Comparison of ENCODE assay signal across 13 cellular contexts in genomic region chr11:33867566-33867965, GRCh38. TPM values are rescaled to one million over a fixed set of nuclear protein-coding genes. Genes with fewer than 3 reads are reported as not detected.
A peak's percentile ranks its signal among the peaks of the same experiment; 100 is the strongest.
DNase-seq lines count a peak whose midpoint lies in the region; ATAC-seq and TF ChIP-seq lines count a peak whose summit lies in the region.
"Had no signal": no experiment of that assay in that cellular context is flagged by ENCODE, and none has a peak within 500 bp of the region (broad histone marks: within the 10 kb centered on the region; RNA-seq: fewer than 3 reads in every experiment).

No MANE protein-coding gene starts in this region.

- no peaks in the 10 kb centered on the region for H4K20me1 ChIP-seq in neural cell (ENCODE audit: insufficient read depth)

- no peak for TF ChIP-seq CTCF in natural killer cell (IDR thresholded peaks at IDR 0.05)
- TF ChIP-seq CTCF in neural cell (IDR thresholded peaks at IDR 0.05; ENCODE audit: poor library complexity, severe bottlenecking) = no peak
- TF ChIP-seq CTCF in right lobe of liver (IDR thresholded peaks at IDR 0.05) = no peak

- H3K9me3 ChIP-seq in neural cell (ENCODE audit: low read length) (no peaks in the 10 kb centered on the region), right lobe of liver (no peaks in the 10 kb centered on the region)

- H3K4me2 ChIP-seq in neural cell (ENCODE audit: low read length) = peak overlapping the region; percentile 59

- H2AFZ ChIP-seq in neural cell (ENCODE audit: low read depth, low read length) = no peak overlapping the region

- H3K27me3 ChIP-seq in neural cell (ENCODE audit: insufficient read depth, low read depth, low read length) (no peaks in the 10 kb centered on the region), right lobe of liver (no peaks in the 10 kb centered on the region)

- DNase-seq in natural killer cell (no peak), A172 (ENCODE audit: low spot score) (no peak), right lobe of liver (no peak), activated T-cell treated with anti-CD3 and anti-CD28 coated beads for 4 hours (no peak)
- no peak for DNase-seq in natural killer cell treated with Interleukin-12 subunit alpha and Interleukin-12 subunit beta and Interleukin-15 and Interleukin-18, amount 100 ng/mL, for 72 hours (ENCODE audit: low spot score)
- DNase-seq: activated CD4-positive, alpha-beta T cell treated with anti-CD3 and anti-CD28 coated beads for 4 hours; activated T-cell treated with anti-CD3 and anti-CD28 coated beads, Interleukin-2, amount 50 U/mL, for 48 hours; IMR-90; NK-92 treated with Interleukin-12 subunit alpha and Interleukin-12 subunit beta, amount 100 ng/mL, for 24 hours; small intestine had no signal

- peaks cover 11% of the 10 kb centered on the region in 2 donors for H3K4me1 Mint-ChIP-seq in natural killer cell
- peaks cover 6 to 12% of the 10 kb centered on the region in 2 donors for H3K4me1 Mint-ChIP-seq in natural killer cell treated with Interleukin-12 subunit alpha and Interleukin-12 subunit beta and Interleukin-15 and Interleukin-18, amount 100 ng/mL, for 72 hours (ENCODE audit: low read depth in 2 of 2)
- H3K4me1 Mint-ChIP-seq in dendritic cell treated with granulocyte-macrophage colony-stimulating factor and Interleukin-4, amounts not matched to agents 40 ng/mL and 50 ng/mL, for 4 days (ENCODE audit: low read depth) = peaks cover 57% of the 10 kb centered on the region

- H3K36me3 Mint-ChIP-seq in natural killer cell = no peaks in the 10 kb centered on the region
- H3K36me3 Mint-ChIP-seq in natural killer cell treated with Interleukin-12 subunit alpha and Interleukin-12 subunit beta and Interleukin-15 and Interleukin-18, amount 100 ng/mL, for 72 hours = no peaks in the 10 kb centered on the region
- peaks cover 64% of the 10 kb centered on the region for H3K36me3 Mint-ChIP-seq in dendritic cell treated with granulocyte-macrophage colony-stimulating factor and Interleukin-4, amounts not matched to agents 40 ng/mL and 50 ng/mL, for 4 days (ENCODE audit: low read depth)

- H3K27me3 Mint-ChIP-seq in natural killer cell (ENCODE audit: low read depth in 2 of 2) = peaks cover 52 to 86% of the 10 kb centered on the region in 2 donors
- peaks cover 57 to 70% of the 10 kb centered on the region in 2 donors for H3K27me3 Mint-ChIP-seq in natural killer cell treated with Interleukin-12 subunit alpha and Interleukin-12 subunit beta and Interleukin-15 and Interleukin-18, amount 100 ng/mL, for 72 hours
- no peaks in the 10 kb centered on the region for H3K27me3 Mint-ChIP-seq in dendritic cell treated with granulocyte-macrophage colony-stimulating factor and Interleukin-4, amounts not matched to agents 40 ng/mL and 50 ng/mL, for 4 days

- ATAC-seq in natural killer cell (no peak), GM18858 (IDR thresholded peaks at IDR 0.05; ENCODE audit: unreplicated experiment) (no peak), right lobe of liver (no peak)
- ATAC-seq in natural killer cell treated with Interleukin-12 subunit alpha and Interleukin-12 subunit beta and Interleukin-15 and Interleukin-18, amount 100 ng/mL, for 72 hours = no peak

- no peaks in the 10 kb centered on the region for H3K79me2 ChIP-seq in neural cell (replicated peaks; ENCODE audit: insufficient read depth, low read length)

- H3K4me3 ChIP-seq in neural cell (ENCODE audit: low read length) (peak overlapping the region; percentile 77), right lobe of liver (peak overlapping the region in 1 of 3 donors; percentile 53)

- WGBS in right lobe of liver (ENCODE audit: insufficient coverage, low coverage, low lambda C conversion rate, missing lambda C conversion rate) = 16% methylated on average over 1 of the region's 1 CpG

- no peaks in the 10 kb centered on the region for H3K36me3 ChIP-seq in neural cell (ENCODE audit: insufficient read depth, low read length)
- H3K36me3 ChIP-seq in right lobe of liver = peaks cover 0 to 3% (median 0%) of the 10 kb centered on the region in 4 donors

- no peaks in the 10 kb centered on the region for H3K9me3 Mint-ChIP-seq in natural killer cell
- no peaks in the 10 kb centered on the region for H3K9me3 Mint-ChIP-seq in natural killer cell treated with Interleukin-12 subunit alpha and Interleukin-12 subunit beta and Interleukin-15 and Interleukin-18, amount 100 ng/mL, for 72 hours
- H3K9me3 Mint-ChIP-seq in dendritic cell treated with granulocyte-macrophage colony-stimulating factor and Interleukin-4, amounts not matched to agents 40 ng/mL and 50 ng/mL, for 4 days = no peaks in the 10 kb centered on the region

- H3K9ac ChIP-seq in neural cell (ENCODE audit: low read length) = no peak overlapping the region

- H3K27ac ChIP-seq in neural cell (ENCODE audit: low read length) (no peak overlapping the region), right lobe of liver (peak overlapping the region in 1 of 3 donors; percentile 82)

- no peak overlapping the region for H3K27ac Mint-ChIP-seq in natural killer cell
- no peak overlapping the region for H3K27ac Mint-ChIP-seq in natural killer cell treated with Interleukin-12 subunit alpha and Interleukin-12 subunit beta and Interleukin-15 and Interleukin-18, amount 100 ng/mL, for 72 hours
- peak overlapping the region; percentile 98 for H3K27ac Mint-ChIP-seq in dendritic cell treated with granulocyte-macrophage colony-stimulating factor and Interleukin-4, amounts not matched to agents 40 ng/mL and 50 ng/mL, for 4 days

- peaks cover 0 to 12% (median 0%) of the 10 kb centered on the region in 4 donors for H3K4me1 ChIP-seq in right lobe of liver

- no peaks in the 10 kb centered on the region for H3F3A ChIP-seq in neural cell (ENCODE audit: insufficient read depth, low read length, poor library complexity, severe bottlenecking)

- TF ChIP-seq RAD21 in neural cell (conservative IDR thresholded peaks at IDR 0.05) = no peak

- intact Hi-C loops in natural killer cell (cut with micrococcal nuclease) = no loop called here
- intact Hi-C loops in dendritic cell treated with granulocyte-macrophage colony-stimulating factor and Interleukin-4, amounts not matched to agents 40 ng/mL and 50 ng/mL, for 4 days (cut with micrococcal nuclease) = no loop called here
- intact Hi-C loops in right lobe of liver (cut with DNase I) = no loop called here

- no peak for TF ChIP-seq EP300 in neural cell (conservative IDR thresholded peaks at IDR 0.05; ENCODE audit: poor library complexity, severe bottlenecking)

- peak overlapping the region; percentile 77 for H3K4me3 Mint-ChIP-seq in natural killer cell
- H3K4me3 Mint-ChIP-seq in natural killer cell treated with Interleukin-12 subunit alpha and Interleukin-12 subunit beta and Interleukin-15 and Interleukin-18, amount 100 ng/mL, for 72 hours = no peak overlapping the region
- H3K4me3 Mint-ChIP-seq in dendritic cell treated with granulocyte-macrophage colony-stimulating factor and Interleukin-4, amounts not matched to agents 40 ng/mL and 50 ng/mL, for 4 days = peak overlapping the region; percentile 95

- H3K9me2 ChIP-seq in neural cell (ENCODE audit: insufficient read depth, low read length) = no peaks in the 10 kb centered on the region

- no peak for TF ChIP-seq POLR2A in right lobe of liver (IDR thresholded peaks at IDR 0.05)

TF ChIP-seq in neural cell, 6 proteins besides CTCF, POLR2A, EP300 and RAD21:
- no peak for TF ChIP-seq MXI1 (conservative IDR thresholded peaks at IDR 0.05; ENCODE audit: poor library complexity, severe bottlenecking)

RNA-seq across cellular contexts. Expression of gene LMO2, which starts 24.3 kb away (rescaled TPM):
- total RNA-seq in natural killer cell (1 to 10 TPM; 2.8 to 9.6 (median 5.6) TPM), right lobe of liver (1 to 10 TPM; 3.6 to 7.6 (median 4.9) TPM)
- total RNA-seq in natural killer cell treated with Interleukin-12 subunit alpha and Interleukin-12 subunit beta and Interleukin-15 and Interleukin-18, amount 100 ng/mL, for 72 hours = not detected
- polyA plus RNA-seq in neural cell = 33.2 and 34.5 TPM in 2 replicates
- polyA minus RNA-seq in neural cell = 16.8 and 22.3 TPM in 2 replicates
- 0.65 and 0.98 TPM in 2 replicates for total RNA-seq in A172 (2014; rRNA removed; shearing (Covaris generic))
- total RNA-seq: IMR-90 had no signal
- polyA plus RNA-seq: IMR-90 had no signal
